ENCODE assay signal across 13 cellular contexts in genomic region chr6:141035312-141036058, GRCh38.
A peak's percentile ranks its signal among the peaks of the same experiment; 100 is the strongest.
DNase-seq lines count a peak whose midpoint lies in the region; ATAC-seq, FAIRE-seq and TF ChIP-seq lines count a peak whose summit lies in the region.
"Had no signal": no experiment of that assay in that cellular context is flagged by ENCODE, and none has a peak within 500 bp of the region (broad histone marks: within the 10 kb centered on the region; RNA-seq: fewer than 3 reads in every experiment).

No MANE protein-coding gene starts in this region.

- peaks cover 0 to 1% of the 10 kb centered on the region in 2 donors for H3K36me3 Mint-ChIP-seq in stimulated activated naive B cell treated with anti-CD40 and anti-IgM and Interleukin-4, amounts not matched to agents 10 μg/mL and 1 μg/mL and 100 μg/mL, for 72 hours
- H3K36me3 Mint-ChIP-seq: CD8-positive, alpha-beta memory T cell had no signal

- CTCF ChIA-PET in HepG2 (lab: Yijun Ruan, JAX; ENCODE audit: low intra/inter-chr PET ratio, low total read pairs) = no interaction called here

- no TSS peak for BruUV-seq in HepG2 (replicated peaks; lab: Mats Ljungman, UMichigan)

- H3K4me1 Mint-ChIP-seq in stimulated activated naive B cell treated with anti-CD40 and anti-IgM and Interleukin-4, amounts not matched to agents 10 μg/mL and 1 μg/mL and 100 μg/mL, for 72 hours = no peaks in the 10 kb centered on the region
- H3K4me1 Mint-ChIP-seq: CD8-positive, alpha-beta memory T cell had no signal

- H3K27me3 Mint-ChIP-seq in stimulated activated naive B cell treated with anti-CD40 and anti-IgM and Interleukin-4, amounts not matched to agents 10 μg/mL and 1 μg/mL and 100 μg/mL, for 72 hours = no peaks in the 10 kb centered on the region
- H3K27me3 Mint-ChIP-seq: CD8-positive, alpha-beta memory T cell had no signal

- WGBS in liver = 72% methylated on average over 4 of the region's 4 CpGs
- WGBS in HepG2 (ENCODE audit: low lambda C conversion rate) = 19% methylated on average over 4 of the region's 4 CpGs

- DNase-seq in HepG2 (ENCODE audit: low spot score) (no peak), astrocyte of the spinal cord (ENCODE audit: low read depth, low spot score) (peak; percentile 9), HuH-7 (ENCODE audit: low spot score) (no peak)
- no peak for DNase-seq in stimulated activated naive B cell treated with anti-CD40 and anti-IgM and Interleukin-4, amounts not matched to agents 10 μg/mL and 1 μg/mL and 100 μg/mL, for 72 hours
- DNase-seq: 8988T; AML-193; Caco-2; CD8-positive, alpha-beta memory T cell had no signal

- in situ Hi-C loops in HepG2 (cut with HindIII; ENCODE audit: extremely low pct_ligation_motif_present, low pct_unique_long_range_greater_than_20kb) (no loop called here), astrocyte of the spinal cord (cut with HindIII; ENCODE audit: low sequenced_read_pairs) (no loop called here)

- H3K27ac ChIP-seq in liver (ENCODE audit: low read depth in 1 of 2, low read length in 2 of 2) = peak overlapping the region; percentile 12 to 16
- no peak overlapping the region for H3K27ac ChIP-seq in HepG2 (ENCODE audit: extremely low read length, insufficient read depth, low read length)
- no peak overlapping the region for H3K27ac ChIP-seq in parathyroid adenoma
- H3K27ac ChIP-seq: BLaER1 had no signal

- TF ChIP-seq EP300 in HepG2 (IDR thresholded peaks at IDR 0.05; ENCODE audit: low read depth in 2 of 2, low read length in 2 of 2) = no peak
- TF ChIP-seq EP300 in HepG2 (CRISPR knock-in tag; IDR thresholded peaks at IDR 0.05; ENCODE audit: borderline replicate concordance) = no peak

- intact Hi-C loops in HepG2 (cut with micrococcal nuclease; ENCODE audit: unreplicated experiment) = no loop called here

- POLR2A ChIA-PET in HepG2 (lab: Yijun Ruan, JAX) = no interaction called here

- no peak for ATAC-seq in HepG2
- ATAC-seq in stimulated activated naive B cell treated with anti-CD40 and anti-IgM and Interleukin-4, amounts not matched to agents 10 μg/mL and 1 μg/mL and 100 μg/mL, for 72 hours (replicated peaks) = no peak
- no peak for ATAC-seq in HG02798 (IDR thresholded peaks at IDR 0.05; ENCODE audit: poor library complexity, unreplicated experiment)

- TF ChIP-seq POLR2A in HepG2 (IDR thresholded peaks at IDR 0.05; ENCODE audit: insufficient read depth in 1 of 2, low read depth in 2 of 2, low read length in 2 of 2) = no peak

- H3K4me3 ChIP-seq in liver (ENCODE audit: low read depth in 1 of 3, low read length in 3 of 3) (no peak overlapping the region), HepG2 (replicated peaks in 1 of 3; ENCODE audit: insufficient read depth in 1 of 3, low read depth in 2 of 3, low read length in 3 of 3) (no peak overlapping the region), astrocyte of the spinal cord (ENCODE audit: low read depth, low read length) (no peak overlapping the region), parathyroid adenoma (ENCODE audit: low read depth, low read length) (no peak overlapping the region)
- H3K4me3 ChIP-seq: BLaER1 had no signal

- no peaks in the 10 kb centered on the region for H3K27me3 ChIP-seq in liver (ENCODE audit: control insufficient read depth in 4 of 4, insufficient read depth in 4 of 4, low read length in 3 of 4)
- H3K27me3 ChIP-seq in HepG2 (ENCODE audit: control insufficient read depth in 1 of 2, insufficient read depth in 2 of 2, low read length in 2 of 2) = no peaks in the 10 kb centered on the region
- H3K27me3 ChIP-seq in parathyroid adenoma (ENCODE audit: control insufficient read depth, insufficient read depth, low read length) = no peaks in the 10 kb centered on the region
- H3K27me3 ChIP-seq: BLaER1 had no signal

- no peak overlapping the region for H2AFZ ChIP-seq in HepG2 (ENCODE audit: low read length)
- H2AFZ ChIP-seq in parathyroid adenoma = peak overlapping the region; percentile 36

- H3K4me1 ChIP-seq in liver (ENCODE audit: control insufficient read depth in 4 of 4, insufficient read depth in 4 of 4, low read length in 3 of 4) (peaks cover 1 to 8% (median 4%) of the 10 kb centered on the region in 4 donors), HepG2 (ENCODE audit: insufficient read depth, low read length) (no peaks in the 10 kb centered on the region), parathyroid adenoma (no peaks in the 10 kb centered on the region)
- H3K4me1 ChIP-seq: BLaER1, Caco-2 had no signal

- no peak overlapping the region for H3K27ac Mint-ChIP-seq in stimulated activated naive B cell treated with anti-CD40 and anti-IgM and Interleukin-4, amounts not matched to agents 10 μg/mL and 1 μg/mL and 100 μg/mL, for 72 hours
- H3K27ac Mint-ChIP-seq: CD8-positive, alpha-beta memory T cell had no signal

- no peaks in the 10 kb centered on the region for H4K20me1 ChIP-seq in HepG2 (ENCODE audit: insufficient read depth, low read length)
- H4K20me1 ChIP-seq: BLaER1 had no signal

- no peak overlapping the region for H3K4me3 Mint-ChIP-seq in stimulated activated naive B cell treated with anti-CD40 and anti-IgM and Interleukin-4, amounts not matched to agents 10 μg/mL and 1 μg/mL and 100 μg/mL, for 72 hours
- H3K4me3 Mint-ChIP-seq: CD8-positive, alpha-beta memory T cell had no signal

- H3K36me3 ChIP-seq in liver (ENCODE audit: control insufficient read depth in 4 of 4, insufficient read depth in 3 of 4, low read depth in 1 of 4, low read length in 3 of 4) (no peaks in the 10 kb centered on the region), HepG2 (replicated peaks in 1 of 2; ENCODE audit: control insufficient read depth in 1 of 2, insufficient read depth in 2 of 2, low read length in 2 of 2) (no peaks in the 10 kb centered on the region), parathyroid adenoma (ENCODE audit: control insufficient read depth, insufficient read depth, low read length) (no peaks in the 10 kb centered on the region)
- H3K36me3 ChIP-seq: BLaER1 had no signal

- peak overlapping the region in 1 of 2 donors; percentile 51 for H3K9ac ChIP-seq in liver (ENCODE audit: low read depth in 1 of 2, low read length in 2 of 2)
- H3K9ac ChIP-seq in HepG2 (ENCODE audit: insufficient read depth, low read depth, low read length) = no peak overlapping the region
- H3K9ac ChIP-seq in parathyroid adenoma = no peak overlapping the region
- H3K9ac ChIP-seq: BLaER1 had no signal

- TF ChIP-seq RAD21 in liver (IDR thresholded peaks at IDR 0.05) (no peak), HepG2 (CRISPR knock-in tag; IDR thresholded peaks at IDR 0.05) (no peak)

- no peak for FAIRE-seq in HepG2 (lab: Jason Lieb, UNC)
- FAIRE-seq: H54 had no signal

- H3K4me2 ChIP-seq in HepG2 (ENCODE audit: low read depth, low read length) = no peak overlapping the region
- no peak overlapping the region for H3K4me2 ChIP-seq in parathyroid adenoma (ENCODE audit: low read length)
- H3K4me2 ChIP-seq: BLaER1 had no signal

- TF ChIP-seq CTCF in liver (IDR thresholded peaks at IDR 0.05; ENCODE audit: low read depth, low read length, missing input control) (no peak), HepG2 (CRISPR knock-in tag; IDR thresholded peaks at IDR 0.05) (no peak), astrocyte of the spinal cord (IDR thresholded peaks at IDR 0.05; ENCODE audit: low read depth, low read length) (no peak), parathyroid adenoma (IDR thresholded peaks at IDR 0.05) (no peak)

- H3K9me3 ChIP-seq in liver (ENCODE audit: control insufficient read depth in 4 of 4, low read length in 3 of 4) = no peaks in the 10 kb centered on the region
- H3K9me3 ChIP-seq in HepG2 (ENCODE audit: low read length) = peaks cover 5% of the 10 kb centered on the region; the same call in 1 of the 2 replicates
- no peaks in the 10 kb centered on the region for H3K9me3 ChIP-seq in parathyroid adenoma (ENCODE audit: control insufficient read depth, low read length)

- H3K9me3 Mint-ChIP-seq in stimulated activated naive B cell treated with anti-CD40 and anti-IgM and Interleukin-4, amounts not matched to agents 10 μg/mL and 1 μg/mL and 100 μg/mL, for 72 hours = peaks cover 0 to 4% of the 10 kb centered on the region in 2 donors
- H3K9me3 Mint-ChIP-seq: CD8-positive, alpha-beta memory T cell had no signal

- H3K79me2 ChIP-seq in HepG2 (ENCODE audit: insufficient read depth, low read length) (no peaks in the 10 kb centered on the region), parathyroid adenoma (no peaks in the 10 kb centered on the region)

TF ChIP-seq in liver, 16 proteins besides CTCF, POLR2A, EP300 and RAD21:
- TF ChIP-seq TAF1 (conservative IDR thresholded peaks at IDR 0.05) = no peak
- peak in 1 of 2 donors; percentile 8 for TF ChIP-seq RXRA (IDR thresholded peaks at IDR 0.05)
- peak; percentile 19 to 42 for TF ChIP-seq HNF4A (conservative IDR thresholded peaks at IDR 0.05)

TF ChIP-seq in HepG2, 621 proteins besides CTCF, POLR2A, EP300 and RAD21:
- TF ChIP-seq NAIF1 (CRISPR knock-in tag; IDR thresholded peaks at IDR 0.05; ENCODE audit: borderline replicate concordance) (no peak), ZNF607 (CRISPR knock-in tag; IDR thresholded peaks at IDR 0.05; ENCODE audit: borderline replicate concordance) (no peak), ZC3H13 (CRISPR knock-in tag; IDR thresholded peaks at IDR 0.05) (no peak), TBX2 (CRISPR knock-in tag; IDR thresholded peaks at IDR 0.05; ENCODE audit: borderline replicate concordance) (no peak), ISX (CRISPR knock-in tag; conservative IDR thresholded peaks at IDR 0.05) (no peak), ZNF761 (CRISPR knock-in tag; conservative IDR thresholded peaks at IDR 0.05) (no peak), CREBL2 (CRISPR knock-in tag; IDR thresholded peaks at IDR 0.05; ENCODE audit: borderline replicate concordance) (no peak), GRHL1 (CRISPR knock-in tag; conservative IDR thresholded peaks at IDR 0.05) (no peak)
TF ChIP-seq in HepG2: peak in this region for 0.

Comparison
In these comparisons a context has a peak if more than half of its experiments do, and no peak if none do; other contexts are left out.
1. H3K27ac ChIP-seq: peak in liver (2 of 2); none in HepG2 (single experiment) and parathyroid adenoma (single experiment).